Comparison of ENCODE assay signal across 1 cellular context in the genomic region with DNA sequence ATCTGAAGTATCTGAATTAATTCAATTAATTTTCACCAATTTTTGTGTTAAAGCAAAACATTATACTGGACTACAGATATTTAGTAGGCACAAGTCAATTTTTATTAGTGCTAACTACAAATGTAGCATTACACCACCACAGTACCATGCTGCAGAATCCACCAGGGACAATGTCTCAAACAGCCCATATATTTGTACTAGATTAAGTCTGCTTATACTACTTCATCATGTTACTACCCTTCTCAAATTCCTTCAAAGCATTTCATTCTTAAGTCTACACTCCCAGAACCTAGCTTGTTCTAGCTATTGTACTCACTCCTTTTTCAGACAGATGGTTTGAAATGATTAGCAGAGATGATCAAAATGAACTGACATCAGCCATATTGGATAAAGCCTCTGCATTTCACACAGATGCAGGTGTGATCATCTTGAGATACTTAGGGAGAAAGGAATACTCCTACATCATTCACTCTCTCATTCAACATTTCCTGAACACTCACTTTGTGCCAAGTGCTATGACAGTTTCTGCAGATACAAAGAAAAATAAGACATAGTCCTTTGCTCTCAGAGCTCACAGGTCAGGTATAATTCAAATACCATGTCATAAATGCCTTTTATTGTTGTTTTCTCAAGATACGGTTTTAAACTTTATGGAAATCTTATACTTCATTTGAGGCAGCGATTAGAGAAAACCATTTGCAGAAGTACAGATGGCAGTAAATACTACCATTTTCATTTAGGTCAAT.
A peak's percentile ranks its signal among the peaks of the same experiment; 100 is the strongest.
TF ChIP-seq lines count a peak whose summit lies in the region.

No MANE protein-coding gene starts in this region.

TF ChIP-seq in K562, 482 proteins besides CTCF, POLR2A, EP300 and RAD21:
- TF ChIP-seq, protein P1, sequence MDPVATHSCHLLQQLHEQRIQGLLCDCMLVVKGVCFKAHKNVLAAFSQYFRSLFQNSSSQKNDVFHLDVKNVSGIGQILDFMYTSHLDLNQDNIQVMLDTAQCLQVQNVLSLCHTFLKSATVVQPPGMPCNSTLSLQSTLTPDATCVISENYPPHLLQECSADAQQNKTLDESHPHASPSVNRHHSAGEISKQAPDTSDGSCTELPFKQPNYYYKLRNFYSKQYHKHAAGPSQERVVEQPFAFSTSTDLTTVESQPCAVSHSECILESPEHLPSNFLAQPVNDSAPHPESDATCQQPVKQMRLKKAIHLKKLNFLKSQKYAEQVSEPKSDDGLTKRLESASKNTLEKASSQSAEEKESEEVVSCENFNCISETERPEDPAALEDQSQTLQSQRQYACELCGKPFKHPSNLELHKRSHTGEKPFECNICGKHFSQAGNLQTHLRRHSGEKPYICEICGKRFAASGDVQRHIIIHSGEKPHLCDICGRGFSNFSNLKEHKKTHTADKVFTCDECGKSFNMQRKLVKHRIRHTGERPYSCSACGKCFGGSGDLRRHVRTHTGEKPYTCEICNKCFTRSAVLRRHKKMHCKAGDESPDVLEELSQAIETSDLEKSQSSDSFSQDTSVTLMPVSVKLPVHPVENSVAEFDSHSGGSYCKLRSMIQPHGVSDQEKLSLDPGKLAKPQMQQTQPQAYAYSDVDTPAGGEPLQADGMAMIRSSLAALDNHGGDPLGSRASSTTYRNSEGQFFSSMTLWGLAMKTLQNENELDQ (CRISPR knock-in tag; IDR thresholded peaks at IDR 0.05; ENCODE audit: borderline replicate concordance) = no peak
- TF ChIP-seq RCOR1 (IDR thresholded peaks at IDR 0.05; ENCODE audit: borderline replicate concordance in 1 of 2, low read depth in 2 of 2, low read length in 2 of 2) = no peak
- TF ChIP-seq, protein P2, sequence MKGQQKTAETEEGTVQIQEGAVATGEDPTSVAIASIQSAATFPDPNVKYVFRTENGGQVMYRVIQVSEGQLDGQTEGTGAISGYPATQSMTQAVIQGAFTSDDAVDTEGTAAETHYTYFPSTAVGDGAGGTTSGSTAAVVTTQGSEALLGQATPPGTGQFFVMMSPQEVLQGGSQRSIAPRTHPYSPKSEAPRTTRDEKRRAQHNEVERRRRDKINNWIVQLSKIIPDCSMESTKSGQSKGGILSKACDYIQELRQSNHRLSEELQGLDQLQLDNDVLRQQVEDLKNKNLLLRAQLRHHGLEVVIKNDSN (CRISPR knock-in tag; IDR thresholded peaks at IDR 0.05) = no peak
- 0 out of 2 replicates have a peak, but pooled peaks have one; percentile 12 for TF ChIP-seq ARID1B (IDR thresholded peaks at IDR 0.05)
- peak; percentile 42; the same call in 1 of the 2 replicates for TF ChIP-seq CBFA2T3 (IDR thresholded peaks at IDR 0.05)
- TF ChIP-seq, protein P3, sequence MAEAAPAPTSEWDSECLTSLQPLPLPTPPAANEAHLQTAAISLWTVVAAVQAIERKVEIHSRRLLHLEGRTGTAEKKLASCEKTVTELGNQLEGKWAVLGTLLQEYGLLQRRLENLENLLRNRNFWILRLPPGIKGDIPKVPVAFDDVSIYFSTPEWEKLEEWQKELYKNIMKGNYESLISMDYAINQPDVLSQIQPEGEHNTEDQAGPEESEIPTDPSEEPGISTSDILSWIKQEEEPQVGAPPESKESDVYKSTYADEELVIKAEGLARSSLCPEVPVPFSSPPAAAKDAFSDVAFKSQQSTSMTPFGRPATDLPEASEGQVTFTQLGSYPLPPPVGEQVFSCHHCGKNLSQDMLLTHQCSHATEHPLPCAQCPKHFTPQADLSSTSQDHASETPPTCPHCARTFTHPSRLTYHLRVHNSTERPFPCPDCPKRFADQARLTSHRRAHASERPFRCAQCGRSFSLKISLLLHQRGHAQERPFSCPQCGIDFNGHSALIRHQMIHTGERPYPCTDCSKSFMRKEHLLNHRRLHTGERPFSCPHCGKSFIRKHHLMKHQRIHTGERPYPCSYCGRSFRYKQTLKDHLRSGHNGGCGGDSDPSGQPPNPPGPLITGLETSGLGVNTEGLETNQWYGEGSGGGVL (CRISPR knock-in tag; IDR thresholded peaks at IDR 0.05) = no peak
- TF ChIP-seq, protein P4, sequence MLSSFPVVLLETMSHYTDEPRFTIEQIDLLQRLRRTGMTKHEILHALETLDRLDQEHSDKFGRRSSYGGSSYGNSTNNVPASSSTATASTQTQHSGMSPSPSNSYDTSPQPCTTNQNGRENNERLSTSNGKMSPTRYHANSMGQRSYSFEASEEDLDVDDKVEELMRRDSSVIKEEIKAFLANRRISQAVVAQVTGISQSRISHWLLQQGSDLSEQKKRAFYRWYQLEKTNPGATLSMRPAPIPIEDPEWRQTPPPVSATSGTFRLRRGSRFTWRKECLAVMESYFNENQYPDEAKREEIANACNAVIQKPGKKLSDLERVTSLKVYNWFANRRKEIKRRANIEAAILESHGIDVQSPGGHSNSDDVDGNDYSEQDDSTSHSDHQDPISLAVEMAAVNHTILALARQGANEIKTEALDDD (IDR thresholded peaks at IDR 0.05) = no peak
- TF ChIP-seq ZNF124 (CRISPR knock-in tag; IDR thresholded peaks at IDR 0.05) = no peak
- TF ChIP-seq NFIX (CRISPR knock-in tag; IDR thresholded peaks at IDR 0.05; ENCODE audit: low read depth) = no peak
TF ChIP-seq in K562: peak in this region for 2.
